Comparison of ENCODE assay signal across 8 cellular contexts in genomic region chr2:238290079-238290478, GRCh38. TPM values are rescaled to one million over a fixed set of nuclear protein-coding genes. Genes with fewer than 3 reads are reported as not detected.
A peak's percentile ranks its signal among the peaks of the same experiment; 100 is the strongest.
DNase-seq lines count a peak whose midpoint lies in the region; ATAC-seq, FAIRE-seq and TF ChIP-seq lines count a peak whose summit lies in the region.

No MANE protein-coding gene starts in this region.

- H3K36me3 ChIP-seq in OCI-LY1 (ENCODE audit: insufficient read depth, low read length) (no peaks in the 10 kb centered on the region), bronchial epithelial cell (ENCODE audit: control insufficient read depth, insufficient read depth, low read length) (no peaks in the 10 kb centered on the region)

- H3K4me3 ChIP-seq in OCI-LY1 (ENCODE audit: low read depth, low read length, poor library complexity, severe bottlenecking): peak overlapping the region; percentile 74
- H3K4me3 ChIP-seq in bronchial epithelial cell (ENCODE audit: low read depth, low read length): peak overlapping the region; percentile 89

- H3F3A ChIP-seq in OCI-LY1 (ENCODE audit: insufficient read depth, low read length): no peaks in the 10 kb centered on the region

- peak overlapping the region; percentile 59 for H3K4me2 ChIP-seq in OCI-LY1 (ENCODE audit: low read length)

- peak overlapping the region; percentile 11; the same call in 1 of the 2 replicates for H2AFZ ChIP-seq in OCI-LY1 (ENCODE audit: low read length)

- TF ChIP-seq CTCF in OCI-LY1 (IDR thresholded peaks at IDR 0.05; ENCODE audit: low read length) (no peak), bronchial epithelial cell (IDR thresholded peaks at IDR 0.05; ENCODE audit: insufficient read depth, low read length, severe bottlenecking) (no peak)

- FAIRE-seq in bronchial epithelial cell (lab: Jason Lieb, UNC): peak; percentile 77

- 0 out of 2 replicates have a peak, but pooled peaks cover 3% of the 10 kb centered on the region for H3K27me3 ChIP-seq in OCI-LY1 (ENCODE audit: insufficient read depth, low read length)
- no peaks in the 10 kb centered on the region for H3K27me3 ChIP-seq in bronchial epithelial cell (ENCODE audit: control insufficient read depth, insufficient read depth, low read length)

- H3K9me2 ChIP-seq in OCI-LY1 (ENCODE audit: low read depth, low read length): no peaks in the 10 kb centered on the region

- no peaks in the 10 kb centered on the region for H4K20me1 ChIP-seq in OCI-LY1 (ENCODE audit: insufficient read depth, low read length)

- no peak overlapping the region for H3K27ac ChIP-seq in OCI-LY1 (ENCODE audit: low read depth, low read length, poor library complexity, severe bottlenecking)

- peak overlapping the region; percentile 43 for H3K9ac ChIP-seq in OCI-LY1 (ENCODE audit: low read length)

- no peaks in the 10 kb centered on the region for H3K9me3 ChIP-seq in OCI-LY1 (ENCODE audit: low read length)

- peaks cover 30% of the 10 kb centered on the region for H3K4me1 ChIP-seq in OCI-LY1 (ENCODE audit: insufficient read depth, low read length, severe bottlenecking)

- ATAC-seq in activated CD4-positive, CD25-positive, alpha-beta regulatory T cell treated with anti-CD3 and anti-CD28 coated beads, Interleukin-2, amount 50 U/mL, for 24 hours: no peak
- no peak for ATAC-seq in GM18502 (IDR thresholded peaks at IDR 0.05; ENCODE audit: poor library complexity, unreplicated experiment)
- ATAC-seq in GM21423 (IDR thresholded peaks at IDR 0.05; ENCODE audit: unreplicated experiment): no peak

- peak; percentile 80 for DNase-seq in HT1080 (ENCODE audit: low read depth)
- peak; percentile 98 for DNase-seq in bronchial epithelial cell (ENCODE audit: low read depth)
- DNase-seq in middle frontal gyrus (ENCODE audit: extremely low spot score, low spot score): peak; percentile 26
- no peak for DNase-seq in SK-N-DZ (ENCODE audit: low spot score)

- no peaks in the 10 kb centered on the region for H3K79me2 ChIP-seq in OCI-LY1 (ENCODE audit: insufficient read depth, low read length)

RNA-seq across cellular contexts. Expression of gene PER2, which starts 1.7 kb away (rescaled TPM):
- 2.6 and 2.9 TPM in 2 replicates for total RNA-seq in HT1080 (2014; rRNA removed; shearing (Covaris generic))
- polyA plus RNA-seq in HT1080 (2015; cell fraction: cytosol; rRNA removed): 2.9 and 3.6 TPM in 2 replicates
- 6.7 and 7.7 TPM in 2 replicates for polyA plus RNA-seq in HT1080 (2015; cell fraction: nucleus; rRNA removed)
- 11.3 and 19.1 TPM in 2 replicates for total RNA-seq in bronchial epithelial cell
- 0.90 and 1.0 TPM in 2 replicates for polyA plus RNA-seq in SK-N-DZ (2014; cell fraction: cytosol; rRNA removed)
- 0.71 and 3.6 TPM in 2 replicates for polyA plus RNA-seq in SK-N-DZ (2014; cell fraction: nucleus; rRNA removed)

RNA-seq across cellular contexts. Expression of gene TRAF3IP1, which starts 30.2 kb away (rescaled TPM):
- 5.2 and 7.1 TPM in 2 replicates for total RNA-seq in HT1080 (2014; rRNA removed; shearing (Covaris generic))
- 4.2 and 4.8 TPM in 2 replicates for polyA plus RNA-seq in HT1080 (2015; cell fraction: cytosol; rRNA removed)
- polyA plus RNA-seq in HT1080 (2015; cell fraction: nucleus; rRNA removed): 4.4 and 4.5 TPM in 2 replicates
- total RNA-seq in bronchial epithelial cell: 9.2 and 11.4 TPM in 2 replicates
- 5.2 and 6.8 TPM in 2 replicates for polyA plus RNA-seq in SK-N-DZ (2014; cell fraction: cytosol; rRNA removed)
- polyA plus RNA-seq in SK-N-DZ (2014; cell fraction: nucleus; rRNA removed): 1.8 and 2.7 TPM in 2 replicates

RNA-seq across cellular contexts. Expression of gene HES6, which starts 50.2 kb away (rescaled TPM):
- total RNA-seq in HT1080 (2014; rRNA removed; shearing (Covaris generic)): 16.8 and 17.0 TPM in 2 replicates
- 9.4 and 17.1 TPM in 2 replicates for polyA plus RNA-seq in HT1080 (2015; cell fraction: cytosol; rRNA removed)
- polyA plus RNA-seq in HT1080 (2015; cell fraction: nucleus; rRNA removed): 16.7 and 18.6 TPM in 2 replicates
- 36.1 and 44.3 TPM in 2 replicates for total RNA-seq in bronchial epithelial cell
- polyA plus RNA-seq in SK-N-DZ (2014; cell fraction: cytosol; rRNA removed): 218 and 334 TPM in 2 replicates
- 858 and 888 TPM in 2 replicates for polyA plus RNA-seq in SK-N-DZ (2014; cell fraction: nucleus; rRNA removed)
